ENCODE assay signal across 26 cellular contexts in genomic region chr1:117556976-117557375, GRCh38. TPM values are rescaled to one million over a fixed set of nuclear protein-coding genes. Genes with fewer than 3 reads are reported as not detected.
DNase-seq lines count a peak whose midpoint lies in the region; ATAC-seq, FAIRE-seq and TF ChIP-seq lines count a peak whose summit lies in the region.
"Had no signal": no experiment of that assay in that cellular context is flagged by ENCODE, and none has a peak within 500 bp of the region (broad histone marks: within the 10 kb centered on the region; RNA-seq: fewer than 3 reads in every experiment).

No MANE protein-coding gene starts in this region.

- TF ChIP-seq CTCF in A549 (IDR thresholded peaks at IDR 0.05) = no peak
- TF ChIP-seq CTCF in K562 (IDR thresholded peaks at IDR 0.05 in 2 of 3, conservative IDR thresholded peaks at IDR 0.05 in 1 of 3; ENCODE audit: insufficient read depth in 2 of 3, low read depth in 1 of 3, low read length in 3 of 3) = no peak

- CTCF ChIA-PET in A549 (lab: Yijun Ruan, JAX) = interaction anchor here (1.4 to 1.5 kb wide), 2 partner anchors 14 to 35 kb away, joined by 3 read pairs; no protein-coding TSS in a partner anchor
- CTCF ChIA-PET in K562 (lab: Yijun Ruan, JAX; ENCODE audit: low intra/inter-chr PET ratio) = no interaction called here

- TF ChIP-seq EP300 in A549 (IDR thresholded peaks at IDR 0.05) (no peak), K562 (IDR thresholded peaks at IDR 0.05; ENCODE audit: low read length) (no peak)

- peaks cover 4% of the 10 kb centered on the region for H3K36me3 Mint-ChIP-seq in activated naive CD4-positive, alpha-beta T cell treated with anti-CD3 and anti-CD28 coated beads, Interleukin-2, amount 50 U/mL, for 24 hours
- H3K36me3 Mint-ChIP-seq: CD14-positive monocyte had no signal

- H3K4me3 Mint-ChIP-seq in activated naive CD4-positive, alpha-beta T cell treated with anti-CD3 and anti-CD28 coated beads, Interleukin-2, amount 50 U/mL, for 24 hours = no peak overlapping the region
- H3K4me3 Mint-ChIP-seq: CD14-positive monocyte; CD4-positive, alpha-beta memory T cell; CD4-positive, CD25-positive, alpha-beta regulatory T cell; CD8-positive, alpha-beta memory T cell had no signal

- H3K9me3 ChIP-seq in A549 (no peaks in the 10 kb centered on the region), K562 (replicated peaks; ENCODE audit: control insufficient read depth, insufficient read depth, low read depth, low read length) (peaks cover 8% of the 10 kb centered on the region; the same call in 1 of the 2 replicates)
- H3K9me3 ChIP-seq in effector memory CD4-positive, alpha-beta T cell (ENCODE audit: control insufficient read depth, low read length) = no peaks in the 10 kb centered on the region
- H3K9me3 ChIP-seq: BE2C had no signal

- no peaks in the 10 kb centered on the region for H3K27me3 Mint-ChIP-seq in activated naive CD4-positive, alpha-beta T cell treated with anti-CD3 and anti-CD28 coated beads, Interleukin-2, amount 50 U/mL, for 24 hours
- H3K27me3 Mint-ChIP-seq: CD4-positive, alpha-beta memory T cell had no signal

- H3K4me1 Mint-ChIP-seq in activated naive CD4-positive, alpha-beta T cell treated with anti-CD3 and anti-CD28 coated beads, Interleukin-2, amount 50 U/mL, for 24 hours = no peaks in the 10 kb centered on the region
- H3K4me1 Mint-ChIP-seq: CD8-positive, alpha-beta memory T cell had no signal

- H3K27ac Mint-ChIP-seq in activated naive CD4-positive, alpha-beta T cell treated with anti-CD3 and anti-CD28 coated beads, Interleukin-2, amount 50 U/mL, for 24 hours = peak overlapping the region; percentile 25
- H3K27ac Mint-ChIP-seq: CD14-positive monocyte; CD4-positive, CD25-positive, alpha-beta regulatory T cell; CD8-positive, alpha-beta memory T cell had no signal

- no TSS peak for BruUV-seq in K562 (replicated peaks; lab: Mats Ljungman, UMichigan)

- DNase-seq in activated naive CD4-positive, alpha-beta T cell treated with Interleukin-2 at 50 U/mL for 16 hours = no peak
- DNase-seq in A549 (ENCODE audit: low read depth in 1 of 2, low spot score in 1 of 2) = no peak
- no peak for DNase-seq in K562 (ENCODE audit: extremely low read depth in 1 of 4, low spot score in 3 of 4)
- DNase-seq in effector memory CD4-positive, alpha-beta T cell = no peak
- DNase-seq: ACHN; BE2C; C1 segment of cervical spinal cord; CD4-positive, alpha-beta memory T cell; CD4-positive, CD25-positive, alpha-beta regulatory T cell; CD8-positive, alpha-beta memory T cell; COR-L47; DMS 273 treated with DMSO at 0.1 percent for 48 hours; DMS153; DMS53; DMS79; DND-41; EL; GDM1 had no signal

- no peaks in the 10 kb centered on the region for H3K4me1 ChIP-seq in A549
- peaks cover 0 to 5% of the 10 kb centered on the region in 2 experiments; a peak in 3 of 5 replicates for H3K4me1 ChIP-seq in K562 (replicated peaks in 1 of 2; ENCODE audit: control insufficient read depth in 2 of 2, insufficient read depth in 2 of 2, low read length in 2 of 2)
- no peaks in the 10 kb centered on the region for H3K4me1 ChIP-seq in effector memory CD4-positive, alpha-beta T cell (ENCODE audit: control insufficient read depth, insufficient read depth, low read length, poor library complexity, severe bottlenecking)
- H3K4me1 ChIP-seq: BE2C, BLaER1 had no signal

- H3K4me3 ChIP-seq in A549 = no peak overlapping the region
- no peak overlapping the region for H3K4me3 ChIP-seq in K562
- H3K4me3 ChIP-seq in effector memory CD4-positive, alpha-beta T cell (ENCODE audit: insufficient read depth, low read depth, low read length, poor library complexity, severe bottlenecking) = no peak overlapping the region
- H3K4me3 ChIP-seq: BLaER1, GM12878 had no signal

- peaks cover 8% of the 10 kb centered on the region for H3K9me3 Mint-ChIP-seq in activated naive CD4-positive, alpha-beta T cell treated with anti-CD3 and anti-CD28 coated beads, Interleukin-2, amount 50 U/mL, for 24 hours

- H2AFZ ChIP-seq in K562 (ENCODE audit: low read depth, low read length) = no peak overlapping the region

- in situ Hi-C loops in K562 (cut with MboI) = no loop called here

- no peaks in the 10 kb centered on the region for H3K27me3 ChIP-seq in K562 (ENCODE audit: control insufficient read depth in 2 of 2, insufficient read depth in 2 of 2, low read length in 2 of 2)
- no peaks in the 10 kb centered on the region for H3K27me3 ChIP-seq in effector memory CD4-positive, alpha-beta T cell (replicated peaks; ENCODE audit: control insufficient read depth, insufficient read depth, low read length, poor library complexity, severe bottlenecking)
- H3K27me3 ChIP-seq: BE2C, BLaER1 had no signal

- POLR2A ChIA-PET in A549 (lab: Yijun Ruan, JAX) = no interaction called here
- POLR2A ChIA-PET in K562 (lab: Yijun Ruan, JAX) = interaction anchor here (0.5 kb wide), 1 partner anchor 615 kb away, joined by 3 read pairs; no protein-coding TSS in a partner anchor

- FAIRE-seq in A549 (lab: Jason Lieb, UNC) (no peak), K562 (lab: Jason Lieb, UNC) (no peak)
- FAIRE-seq: GM12878, GM12892, GM18507 had no signal

- no peaks in the 10 kb centered on the region for H4K20me1 ChIP-seq in K562 (replicated peaks; ENCODE audit: control insufficient read depth, insufficient read depth, low read length)
- H4K20me1 ChIP-seq: BLaER1 had no signal

- H3K4me2 ChIP-seq in A549 = no peak overlapping the region
- no peak overlapping the region for H3K4me2 ChIP-seq in K562 (ENCODE audit: insufficient read depth, low read length)
- H3K4me2 ChIP-seq: BLaER1 had no signal

- no peaks in the 10 kb centered on the region for H3K9me1 ChIP-seq in K562 (ENCODE audit: control insufficient read depth, insufficient read depth, low read length)

- ATAC-seq in A549 (no peak), K562 (no peak), HG03457 (IDR thresholded peaks at IDR 0.05; ENCODE audit: unreplicated experiment) (no peak)
- ATAC-seq: GM12878 had no signal

- no peaks in the 10 kb centered on the region for H3K79me2 ChIP-seq in K562 (ENCODE audit: control insufficient read depth, insufficient read depth, low read length)

- no peak overlapping the region for H3K9ac ChIP-seq in K562 (ENCODE audit: insufficient read depth in 1 of 2, low read depth in 2 of 2, low read length in 2 of 2)
- H3K9ac ChIP-seq: BLaER1 had no signal

- TF ChIP-seq POLR2A in A549 (IDR thresholded peaks at IDR 0.05; ENCODE audit: low read length) (no peak), K562 (conservative IDR thresholded peaks at IDR 0.05) (no peak)

- intact Hi-C loops in K562 (cut with micrococcal nuclease) = no loop called here

- H3K27ac ChIP-seq in A549 (no peak overlapping the region), K562 (ENCODE audit: extremely low read depth, low read depth, low read length) (no peak overlapping the region)
- no peak overlapping the region for H3K27ac ChIP-seq in effector memory CD4-positive, alpha-beta T cell (ENCODE audit: insufficient read depth, low read length, poor library complexity, severe bottlenecking)
- H3K27ac ChIP-seq: 22Rv1, BLaER1 had no signal

- TF ChIP-seq RAD21 in A549 (conservative IDR thresholded peaks at IDR 0.05 in 1 of 2, IDR thresholded peaks at IDR 0.05 in 1 of 2) (no peak), K562 (CRISPR knock-in tag; conservative IDR thresholded peaks at IDR 0.05 in 1 of 2, IDR thresholded peaks at IDR 0.05 in 1 of 2) (no peak)

- no peaks in the 10 kb centered on the region for H3K36me3 ChIP-seq in K562 (ENCODE audit: control insufficient read depth, insufficient read depth, low read length)
- H3K36me3 ChIP-seq in effector memory CD4-positive, alpha-beta T cell (ENCODE audit: control insufficient read depth, insufficient read depth, low read length) = no peaks in the 10 kb centered on the region
- H3K36me3 ChIP-seq: BE2C, BLaER1 had no signal

TF ChIP-seq in A549, 52 proteins besides CTCF, POLR2A, EP300 and RAD21:
- TF ChIP-seq MAFK (IDR thresholded peaks at IDR 0.05; ENCODE audit: partially characterized antibody) (peak; percentile 77), RFX5 (IDR thresholded peaks at IDR 0.05) (no peak)

TF ChIP-seq in K562, 482 proteins besides CTCF, POLR2A, EP300 and RAD21 (continues in another document):
- TF ChIP-seq MAFG (tag; conservative IDR thresholded peaks at IDR 0.05) (peak; percentile 82), CCNT2 (IDR thresholded peaks at IDR 0.05; ENCODE audit: borderline replicate concordance, extremely low read depth, insufficient read length, low read depth, low read length) (no peak), MAFK (IDR thresholded peaks at IDR 0.05; ENCODE audit: low read length) (peak; percentile 70; the same call in 1 of the 2 replicates), RCOR1 (IDR thresholded peaks at IDR 0.05; ENCODE audit: borderline replicate concordance in 1 of 2, low read depth in 2 of 2, low read length in 2 of 2) (no peak), ZNF445 (CRISPR knock-in tag; IDR thresholded peaks at IDR 0.05; ENCODE audit: low read depth) (no peak), TAL1 (IDR thresholded peaks at IDR 0.05) (no peak), MAFF (IDR thresholded peaks at IDR 0.05; ENCODE audit: low read length) (peak; percentile 80), WHSC1 (IDR thresholded peaks at IDR 0.05; ENCODE audit: low read length) (no peak), C11orf30 (IDR thresholded peaks at IDR 0.05; ENCODE audit: low read depth) (peak; percentile 85)

RNA-seq across cellular contexts. Expression of gene TENT5C, which starts 48.9 kb away (rescaled TPM):
- polyA plus RNA-seq in A549 (2011; rRNA removed) = 0.17 and 0.26 TPM in 2 replicates
- polyA plus RNA-seq in A549 (2012; cell fraction: cytosol; rRNA removed) = 0.03 and 0.05 TPM in 2 replicates
- polyA plus RNA-seq in A549 (2012; cell fraction: nucleus; rRNA removed) = 0.04 and 0.06 TPM in 2 replicates
- 0.08 to 0.14 TPM (median 0.11 TPM) in 3 replicates for polyA plus RNA-seq in A549 (2017; fragmentation: RNase III; extraction: RNeasy Plus Mini Kit Qiagen cat#74134 plus additional on column Dnase treatment)
- polyA minus RNA-seq in A549 (2011; rRNA and poly(A)+ RNA removed) = 0.44 and 0.95 TPM in 2 replicates
- total RNA-seq in K562 (2011; cell fraction: chromatin; rRNA removed; ENCODE audit: low replicate concordance) = 12.1 and 13.3 TPM in 2 replicates
- 8.7 and 8.8 TPM in 2 replicates for total RNA-seq in K562 (2011; cell fraction: nucleolus; rRNA removed)
- total RNA-seq in K562 (2011; cell fraction: nucleoplasm; rRNA removed) = 11.4 and 17.1 TPM in 2 replicates
- 1.8 and 3.6 TPM in 2 replicates for total RNA-seq in K562 (2014; rRNA removed)
- 4.5 and 5.2 TPM in 2 replicates for total RNA-seq in K562 (2014; rRNA removed; fragmentation: Illumina TruSeq; extraction: Trizol)
- total RNA-seq in K562 (2015; rRNA removed; fragmentation: Illumina TruSeq; extraction: Trizol) = 2.5 and 2.8 TPM in 2 replicates
- 7.1 and 7.7 TPM in 2 replicates for total RNA-seq in K562 (2021)
- polyA plus RNA-seq in K562 (2011; rRNA removed) = 7.7 and 8.2 TPM in 2 replicates
- 4.5 and 7.5 TPM in 2 replicates for polyA plus RNA-seq in K562 (2011; cell fraction: cytosol; rRNA removed)
- polyA plus RNA-seq in K562 (2011; cell fraction: nucleus; rRNA removed) = 3.9 and 5.1 TPM in 2 replicates
- 2.4 and 3.7 TPM in 2 replicates for polyA plus RNA-seq in K562 (2012)
- polyA plus RNA-seq in K562 (2014; fragmentation: Illumina TruSeq; extraction: Trizol) = 3.4 and 4.0 TPM in 2 replicates
- 1 to 10 TPM; 3.8 to 5.0 TPM for polyA plus RNA-seq in K562 (2014; fragmentation: Nextera tagmentation; extraction: Ambion mirVana)
- polyA plus RNA-seq in K562 (2014; rRNA removed) = 2.8 and 2.9 TPM in 2 replicates
- polyA minus RNA-seq in K562 (2011; rRNA and poly(A)+ RNA removed) = 26.9 and 28.8 TPM in 2 replicates
- 11.0 and 11.5 TPM in 2 replicates for polyA minus RNA-seq in K562 (2011; cell fraction: cytosol; rRNA and poly(A)+ RNA removed)
- 7.1 and 12.4 TPM in 2 replicates for polyA minus RNA-seq in K562 (2011; cell fraction: nucleus; rRNA and poly(A)+ RNA removed)
